ENCODE assay signal across 29 cellular contexts in the genomic region with DNA sequence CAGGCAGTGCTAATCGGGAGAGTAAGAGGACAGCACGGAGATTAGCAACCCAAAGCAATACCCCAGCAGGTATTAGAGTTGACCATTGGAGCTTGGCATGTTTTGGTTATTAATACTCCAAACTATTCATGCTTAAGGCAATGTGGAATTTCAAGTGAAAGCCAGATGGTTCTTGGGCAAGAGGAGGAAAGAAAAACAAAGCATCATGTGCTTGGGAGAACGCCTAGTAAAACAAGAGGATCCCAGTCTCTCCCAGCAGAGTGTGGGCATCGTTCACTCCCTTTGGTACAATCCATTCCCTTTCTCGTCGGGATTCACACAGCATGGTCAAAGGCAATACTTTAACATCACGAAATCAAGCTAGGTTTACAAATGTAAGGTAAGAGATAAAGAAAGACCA.
A peak's percentile ranks its signal among the peaks of the same experiment; 100 is the strongest.
DNase-seq lines count a peak whose midpoint lies in the region; ATAC-seq, FAIRE-seq and TF ChIP-seq lines count a peak whose summit lies in the region.
"Had no signal": no experiment of that assay in that cellular context is flagged by ENCODE, and none has a peak within 500 bp of the region (broad histone marks: within the 10 kb centered on the region; RNA-seq: fewer than 3 reads in every experiment).

No MANE protein-coding gene starts in this region.

- BruUV-seq in MCF 10A (replicated peaks; lab: Mats Ljungman, UMichigan) (no TSS peak), mammary epithelial cell (replicated peaks; lab: Mats Ljungman, UMichigan) (no TSS peak)

- H3K27ac Mint-ChIP-seq in MCF 10A (ENCODE audit: low read depth, unreplicated experiment) (peak overlapping the region; percentile 86), neural crest cell (ENCODE audit: unreplicated experiment) (peak overlapping the region; percentile 71)
- H3K27ac Mint-ChIP-seq: CD4-positive, alpha-beta memory T cell; GM23338 had no signal

- peaks cover 7% of the 10 kb centered on the region for H3K9me3 Mint-ChIP-seq in MCF 10A (ENCODE audit: unreplicated experiment)
- no peaks in the 10 kb centered on the region for H3K9me3 Mint-ChIP-seq in neural crest cell
- H3K9me3 Mint-ChIP-seq: GM23338 had no signal

- H3K27me3 Mint-ChIP-seq in MCF 10A (ENCODE audit: insufficient read depth, unreplicated experiment) (no peaks in the 10 kb centered on the region), neural crest cell (ENCODE audit: low read depth) (no peaks in the 10 kb centered on the region)
- H3K27me3 Mint-ChIP-seq: CD4-positive, alpha-beta memory T cell; progenitor cell of endocrine pancreas had no signal

- H3K4me1 Mint-ChIP-seq in MCF 10A (ENCODE audit: insufficient read depth, unreplicated experiment) (peaks cover 24% of the 10 kb centered on the region), neural crest cell (no peaks in the 10 kb centered on the region)
- H3K4me1 Mint-ChIP-seq: CD4-positive, alpha-beta memory T cell; GM23338 had no signal

- POLR2A ChIA-PET in MCF 10A (lab: Yijun Ruan, JAX) = no interaction called here

- H4K20me1 ChIP-seq in mammary epithelial cell (ENCODE audit: insufficient read depth, low read length) = no peaks in the 10 kb centered on the region

- intact Hi-C loops in MCF 10A (cut with micrococcal nuclease) (no loop called here), mammary epithelial cell (cut with micrococcal nuclease) (no loop called here), aorta (cut with DNase I) (no loop called here), left ventricle myocardium inferior (cut with micrococcal nuclease) (no loop called here)

- 62% methylated on average over 7 of the region's 7 CpGs for WGBS in mammary epithelial cell (ENCODE audit: low coverage, missing lambda C conversion rate)
- 9 to 21% methylated on average over 7 of the region's 7 CpGs for WGBS in aorta, 2 donors

- H3K4me3 Mint-ChIP-seq in MCF 10A (ENCODE audit: unreplicated experiment) = no peak overlapping the region
- H3K4me3 Mint-ChIP-seq in neural crest cell = no peak overlapping the region
- H3K4me3 Mint-ChIP-seq: CD4-positive, alpha-beta memory T cell; GM23338 had no signal

- H3K4me3 ChIP-seq in mammary epithelial cell (replicated peaks in 1 of 3; ENCODE audit: insufficient read depth in 1 of 3, low read depth in 2 of 3, low read length in 3 of 3) (no peak overlapping the region), aorta (ENCODE audit: low read length in 2 of 2) (no peak overlapping the region), left ventricle myocardium inferior (no peak overlapping the region)
- H3K4me3 ChIP-seq: GM23338, lower lobe of right lung, PC-9, vagina had no signal

- CTCF ChIA-PET in MCF 10A (lab: Yijun Ruan, JAX) = interaction anchor here (0.7 kb wide), 1 partner anchor 179 kb away, joined by 4 read pairs; no protein-coding TSS in a partner anchor
- CTCF ChIA-PET in mammary epithelial cell (lab: Charles Lee; ENCODE audit: low non-redundant PET) = no interaction called here

- H3K79me2 ChIP-seq in mammary epithelial cell (ENCODE audit: insufficient read depth, low read length) = no peaks in the 10 kb centered on the region

- no peaks in the 10 kb centered on the region for H3K36me3 ChIP-seq in mammary epithelial cell (ENCODE audit: insufficient read depth, low read length)
- H3K36me3 ChIP-seq in aorta (ENCODE audit: control insufficient read depth in 1 of 2, insufficient read depth in 2 of 2, low read length in 1 of 2) = no peaks in the 10 kb centered on the region
- H3K36me3 ChIP-seq in left ventricle myocardium inferior = no peaks in the 10 kb centered on the region
- H3K36me3 ChIP-seq: brain microvascular endothelial cell, lower lobe of right lung, vagina had no signal

- dilution Hi-C loops in mammary epithelial cell (cut with HindIII; ENCODE audit: low sequenced_read_pairs) = no loop called here

- ATAC-seq in aorta (ENCODE audit: low FRiP score) = peak; percentile 64
- ATAC-seq: GM23338; lower lobe of right lung; stimulated activated naive CD8-positive, alpha-beta T cell treated with anti-CD3 and anti-CD28 coated beads, Interleukin-15, Interleukin-2, amounts not matched to agents 100 U/mL and 50 U/mL, for 24 hours had no signal

- no peak overlapping the region for H3K9ac ChIP-seq in mammary epithelial cell (ENCODE audit: insufficient read depth, low read length)

- H2AFZ ChIP-seq in mammary epithelial cell (ENCODE audit: low read depth, low read length) = no peak overlapping the region
- H2AFZ ChIP-seq: GM23338, PC-9 had no signal

- H3K4me1 ChIP-seq in mammary epithelial cell (ENCODE audit: insufficient read depth, low read length) (no peaks in the 10 kb centered on the region), aorta (ENCODE audit: control insufficient read depth in 1 of 2, insufficient read depth in 2 of 2, low read length in 2 of 2) (peaks cover 2 to 3% of the 10 kb centered on the region in 2 donors), left ventricle myocardium inferior (no peaks in the 10 kb centered on the region)
- H3K4me1 ChIP-seq: lower lobe of right lung, vagina had no signal

- H3K27ac ChIP-seq in mammary epithelial cell (ENCODE audit: insufficient read depth, low read depth, low read length) (no peak overlapping the region), aorta (ENCODE audit: low read depth in 1 of 2, low read length in 2 of 2) (peak overlapping the region in 1 of 2 donors; percentile 97), left ventricle myocardium inferior (replicated peaks) (no peak overlapping the region)
- H3K27ac ChIP-seq: 22Rv1, brain microvascular endothelial cell, lower lobe of right lung, PC-9, vagina had no signal

- no peak for TF ChIP-seq CTCF in MCF 10A (IDR thresholded peaks at IDR 0.05; ENCODE audit: unreplicated experiment)
- no peak for TF ChIP-seq CTCF in mammary epithelial cell (conservative IDR thresholded peaks at IDR 0.05 in 1 of 2, IDR thresholded peaks at IDR 0.05 in 1 of 2; ENCODE audit: extremely low read depth in 1 of 2, insufficient read depth in 1 of 2, low read depth in 1 of 2, low read length in 2 of 2)
- TF ChIP-seq CTCF in neural crest cell (conservative IDR thresholded peaks at IDR 0.05) = no peak
- no peak for TF ChIP-seq CTCF in D721Med (IDR thresholded peaks at IDR 0.05; ENCODE audit: insufficient read depth, missing control alignments)
- TF ChIP-seq CTCF in left ventricle myocardium inferior (IDR thresholded peaks at IDR 0.05; ENCODE audit: borderline replicate concordance) = no peak

- in situ Hi-C loops in mammary epithelial cell (cut with MboI; ENCODE audit: low sequenced_read_pairs in 2 of 2) = no loop called here

- peaks cover 7% of the 10 kb centered on the region for H3K9me3 ChIP-seq in mammary epithelial cell (replicated peaks; ENCODE audit: insufficient read depth, low read length)
- no peaks in the 10 kb centered on the region for H3K9me3 ChIP-seq in aorta (ENCODE audit: control insufficient read depth, low read length)
- no peaks in the 10 kb centered on the region for H3K9me3 ChIP-seq in left ventricle myocardium inferior (replicated peaks)
- H3K9me3 ChIP-seq: lower lobe of right lung, vagina had no signal

- no peak for FAIRE-seq in D721Med (lab: Jason Lieb, UNC)
- FAIRE-seq: colon, GM12891, islet of Langerhans had no signal

- no peaks in the 10 kb centered on the region for H3K36me3 Mint-ChIP-seq in MCF 10A (ENCODE audit: insufficient read depth, unreplicated experiment)
- H3K36me3 Mint-ChIP-seq in neural crest cell (ENCODE audit: low read depth) = no peaks in the 10 kb centered on the region
- H3K36me3 Mint-ChIP-seq: CD4-positive, alpha-beta memory T cell had no signal

- no peak overlapping the region for H3K4me2 ChIP-seq in mammary epithelial cell (ENCODE audit: insufficient read depth, low read depth, low read length)
- H3K4me2 ChIP-seq: GM23338, PC-9 had no signal

- H3K27me3 ChIP-seq in mammary epithelial cell (ENCODE audit: insufficient read depth, low read length) (no peaks in the 10 kb centered on the region), aorta (ENCODE audit: control insufficient read depth in 1 of 2, insufficient read depth in 2 of 2, low read length in 1 of 2) (no peaks in the 10 kb centered on the region), left ventricle myocardium inferior (ENCODE audit: low read depth) (no peaks in the 10 kb centered on the region)
- H3K27me3 ChIP-seq: brain microvascular endothelial cell, vagina had no signal

- DNase-seq in MCF 10A (ENCODE audit: unreplicated experiment) (peak; percentile 67), mammary epithelial cell (no peak), fibroblast of the conjunctiva (ENCODE audit: low read depth) (peak; percentile 65), neural crest cell (ENCODE audit: low read depth, low spot score) (no peak), aorta (no peak), ecto neural progenitor cell (ENCODE audit: low spot score) (no peak), D721Med (ENCODE audit: insufficient read length, low spot score) (no peak), left ventricle myocardium inferior (no peak)
- DNase-seq: activated CD4-positive, alpha-beta T cell treated with anti-CD3 and anti-CD28 coated beads for 48 hours; activated gamma-delta T cell; activated T-cell treated with anti-CD3 and anti-CD28 coated beads, Interleukin-2, amount 50 U/mL, for 1 hour; brain microvascular endothelial cell; CD4-positive, alpha-beta memory T cell; effector memory CD4-positive, alpha-beta T cell; lower lobe of right lung; NCI-H1048; NCI-H187; NCI-H2171 treated with DMSO at 0.1 percent for 48 hours; NCI-H526; PC-9; SHP77 treated with DMSO at 0.1 percent for 48 hours; stimulated activated naive CD8-positive, alpha-beta T cell treated with anti-CD3 and anti-CD28 coated beads, Interleukin-15, Interleukin-2, amounts not matched to agents 100 U/mL and 50 U/mL, for 24 hours had no signal

Comparison
In these comparisons a context has a peak if more than half of its experiments do, and no peak if none do; other contexts are left out.
1. DNase-seq: peak in MCF 10A (single experiment) and fibroblast of the conjunctiva (single experiment); none in mammary epithelial cell (single experiment), neural crest cell (single experiment), aorta (0 of 2), ecto neural progenitor cell (single experiment), D721Med (single experiment) and left ventricle myocardium inferior (single experiment).